Comparison of ENCODE assay signal across 9 cellular contexts in the genomic region with DNA sequence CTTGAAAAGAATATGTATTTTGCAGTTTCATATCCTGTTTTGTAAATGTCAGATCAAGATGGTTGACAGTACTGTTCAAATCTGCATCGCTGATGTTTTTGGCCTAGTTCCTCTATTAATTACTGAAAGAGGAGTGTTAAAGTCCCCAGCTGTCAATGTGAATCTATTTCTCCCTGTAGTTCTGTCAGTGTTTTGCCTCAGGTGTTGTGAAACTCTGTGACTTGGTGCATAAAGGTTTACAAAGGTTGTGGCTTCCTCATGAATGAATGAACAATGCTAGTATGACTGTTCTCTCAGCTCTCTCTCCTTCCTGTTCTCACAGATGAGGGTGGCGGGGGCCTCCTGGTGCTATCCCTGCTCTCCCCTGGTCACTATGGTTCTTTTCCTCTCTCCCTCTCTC.
DNase-seq lines count a peak whose midpoint lies in the region; ATAC-seq, FAIRE-seq and TF ChIP-seq lines count a peak whose summit lies in the region.
"Had no signal": no experiment of that assay in that cellular context is flagged by ENCODE, and none has a peak within 500 bp of the region (broad histone marks: within the 10 kb centered on the region; RNA-seq: fewer than 3 reads in every experiment).

No MANE protein-coding gene starts in this region.

- peak; percentile 97 for ATAC-seq in GM21381 (IDR thresholded peaks at IDR 0.05; ENCODE audit: unreplicated experiment)
- peak; percentile 99 for ATAC-seq in HG03520 (IDR thresholded peaks at IDR 0.05; ENCODE audit: unreplicated experiment)
- no peak for ATAC-seq in heart right ventricle

- POLR2A ChIA-PET in GM10248 (lab: Yijun Ruan, JAX), result interaction anchor here (0.5 kb wide), 1 partner anchor 293 kb away, joined by 3 read pairs; no protein-coding TSS in a partner anchor

- H3K27ac ChIP-seq in heart right ventricle (peak overlapping the region in 1 of 10 donors; percentile 21), ovary (no peak overlapping the region)
- H3K27ac ChIP-seq: SJSA1 had no signal

- TF ChIP-seq CTCF in GM10248 (IDR thresholded peaks at IDR 0.05; ENCODE audit: control extremely low read depth, extremely low read depth, low read depth, missing control alignments), result no peak
- TF ChIP-seq CTCF in bronchial epithelial cell (IDR thresholded peaks at IDR 0.05; ENCODE audit: insufficient read depth, low read length, severe bottlenecking), result no peak
- no peak for TF ChIP-seq CTCF in heart right ventricle (IDR thresholded peaks at IDR 0.05)
- no peak for TF ChIP-seq CTCF in ovary (IDR thresholded peaks at IDR 0.05)

- H3K4me1 ChIP-seq in heart right ventricle (peaks cover 0 to 13% (median 0%) of the 10 kb centered on the region in 9 donors), ovary (ENCODE audit: insufficient read depth) (no peaks in the 10 kb centered on the region)

- no peak for FAIRE-seq in bronchial epithelial cell (lab: Jason Lieb, UNC)

- intact Hi-C loops in heart right ventricle (cut with DNase I) (no loop called here), cardiac septum (cut with DNase I) (no loop called here), ovary (cut with DNase I) (no loop called here)

- CTCF ChIA-PET in GM10248 (lab: Yijun Ruan, JAX), result interaction anchor here (1.2 kb wide), 1 partner anchor 53 kb away, joined by 3 read pairs; no protein-coding TSS in a partner anchor

- DNase-seq in GM10248 (ENCODE audit: extremely low spot score) (peak; percentile 48), bronchial epithelial cell (ENCODE audit: low read depth) (peak; percentile 80), heart right ventricle (no peak), cardiac septum (ENCODE audit: low spot score) (no peak), HuH-7 (ENCODE audit: low spot score) (no peak), ovary (no peak)

- H3K27me3 ChIP-seq in bronchial epithelial cell (ENCODE audit: control insufficient read depth, insufficient read depth, low read length) (no peaks in the 10 kb centered on the region), heart right ventricle (no peaks in the 10 kb centered on the region), ovary (no peaks in the 10 kb centered on the region)
- H3K27me3 ChIP-seq: SJSA1 had no signal

- H3K9me3 ChIP-seq in heart right ventricle (no peaks in the 10 kb centered on the region), ovary (no peaks in the 10 kb centered on the region)
- H3K9me3 ChIP-seq: SJSA1 had no signal

- no peak for TF ChIP-seq EP300 in ovary (IDR thresholded peaks at IDR 0.05)

- TF ChIP-seq POLR2A in ovary (IDR thresholded peaks at IDR 0.05), result no peak

- H3K36me3 ChIP-seq in bronchial epithelial cell (ENCODE audit: control insufficient read depth, insufficient read depth, low read length) (peaks cover 3% of the 10 kb centered on the region), heart right ventricle (peaks cover 0 to 100% (median 40%) of the 10 kb centered on the region in 9 donors), ovary (no peaks in the 10 kb centered on the region)

- H3K4me3 ChIP-seq in bronchial epithelial cell (ENCODE audit: low read depth, low read length), result no peak overlapping the region
- H3K4me3 ChIP-seq in heart right ventricle, result no peak overlapping the region
- H3K4me3 ChIP-seq in ovary, result no peak overlapping the region
- H3K4me3 ChIP-seq: SJSA1 had no signal

- 90 to 93% methylated on average over 2 of the region's 2 CpGs for WGBS in heart right ventricle, 2 donors
- 84 to 92% (median 88%) methylated on average over 2 of the region's 2 CpGs for WGBS in ovary, 3 donors

Comparison
In these comparisons a context has a peak if more than half of its experiments do, and no peak if none do; other contexts are left out.
1. DNase-seq: peak in GM10248 (single experiment) and bronchial epithelial cell (single experiment); none in heart right ventricle (0 of 2), cardiac septum (single experiment), HuH-7 (single experiment) and ovary (0 of 5).
2. ATAC-seq: peak in GM21381 (single experiment) and HG03520 (single experiment); none in heart right ventricle (0 of 8).